Comparison of ENCODE assay signal across 24 cellular contexts in genomic region chr7:1120791-1121190, GRCh38. TPM values are rescaled to one million over a fixed set of nuclear protein-coding genes. Genes with fewer than 3 reads are reported as not detected.
"Had no signal": no experiment of that assay in that cellular context is flagged by ENCODE, and none has a peak within 500 bp of the region (broad histone marks: within the 10 kb centered on the region; RNA-seq: fewer than 3 reads in every experiment).

No MANE protein-coding gene starts in this region.

- DNase-seq: activated B cell treated with CpG ODN at 0.5 μM for 24 hours; activated CD4-positive, alpha-beta T cell treated with anti-CD3 and anti-CD28 coated beads, Interleukin-2, amount 50 U/mL, for 1 hour; activated CD8-positive, alpha-beta T cell treated with anti-CD3 and anti-CD28 coated beads for 36 hours; activated naive CD4-positive, alpha-beta T cell; activated T-cell treated with anti-CD3 and anti-CD28 coated beads, Interleukin-2, amount 50 U/mL, for 4 hours; colonic mucosa; effector memory CD4-positive, alpha-beta T cell; hippocampal formation; left colon; mesenchymal stem cell; sigmoid colon; small intestine; stimulated activated CD4-positive, alpha-beta T cell treated with anti-CD3 and anti-CD28 coated beads, Interleukin-4, amount 100 ng/mL, for 24 hours; T-cell had no signal

- H3K36me3 Mint-ChIP-seq: T-cell had no signal

- H3K9me3 ChIP-seq: colonic mucosa, sigmoid colon, thoracic aorta had no signal

- H3K27ac Mint-ChIP-seq: activated B cell treated with CpG ODN at 0.5 μM for 24 hours; activated CD8-positive, alpha-beta T cell treated with anti-CD3 and anti-CD28 coated beads for 36 hours; activated naive CD4-positive, alpha-beta T cell treated with anti-CD3 and anti-CD28 coated beads, Interleukin-2, amount 50 U/mL, for 72 hours; activated T-helper 17 cell treated with anti-CD3 and anti-CD28 coated beads, Interleukin-2, amount 50 U/mL, for 72 hours; progenitor cell of endocrine pancreas; stimulated activated effector memory CD8-positive, alpha-beta T cell treated with anti-CD3 and anti-CD28 coated beads, Interleukin-12 subunit alpha, Interleukin-12 subunit beta, amount 100 ng/mL, for 72 hours; stimulated activated naive CD8-positive, alpha-beta T cell treated with anti-CD3 and anti-CD28 coated beads, Interleukin-15, Interleukin-2, amounts not matched to agents 100 ng/mL and 50 ng/mL, for 24 hours; T-helper 2 cell treated with Interferon-gamma antibody and Interleukin-4, amounts not matched to agents 5 μg/mL and 100 μg/mL, for 36 hours; type B pancreatic cell had no signal

- H3K27me3 Mint-ChIP-seq: activated B cell treated with CpG ODN at 0.5 μM for 24 hours; activated CD8-positive, alpha-beta T cell treated with anti-CD3 and anti-CD28 coated beads for 36 hours; activated T-helper 17 cell treated with anti-CD3 and anti-CD28 coated beads, Interleukin-2, amount 50 U/mL, for 72 hours; naive thymus-derived CD8-positive, alpha-beta T cell; progenitor cell of endocrine pancreas; stimulated activated naive CD8-positive, alpha-beta T cell treated with anti-CD3 and anti-CD28 coated beads, Interleukin-15, Interleukin-2, amounts not matched to agents 100 ng/mL and 50 ng/mL, for 24 hours; T-cell; type B pancreatic cell had no signal

- H3K36me3 ChIP-seq: colonic mucosa, thoracic aorta had no signal

- H3K4me3 ChIP-seq: colonic mucosa, dorsolateral prefrontal cortex, sigmoid colon, thoracic aorta had no signal

- H3K9me3 Mint-ChIP-seq: activated B cell treated with CpG ODN at 0.5 μM for 24 hours; activated T-cell treated with anti-CD3 and anti-CD28 coated beads, Interleukin-2, amount 50 U/mL, for 4 hours; activated T-helper 17 cell treated with anti-CD3 and anti-CD28 coated beads, Interleukin-2, amount 50 U/mL, for 72 hours; naive thymus-derived CD8-positive, alpha-beta T cell; T-cell; type B pancreatic cell had no signal

- H3K4me3 Mint-ChIP-seq: activated B cell treated with CpG ODN at 0.5 μM for 24 hours; activated CD8-positive, alpha-beta T cell treated with anti-CD3 and anti-CD28 coated beads for 36 hours; activated T-cell treated with anti-CD3 and anti-CD28 coated beads, Interleukin-2, amount 50 U/mL, for 4 hours; activated T-helper 17 cell treated with anti-CD3 and anti-CD28 coated beads, Interleukin-2, amount 50 U/mL, for 72 hours; naive thymus-derived CD8-positive, alpha-beta T cell; stimulated activated effector memory CD8-positive, alpha-beta T cell treated with anti-CD3 and anti-CD28 coated beads, Interleukin-12 subunit alpha, Interleukin-12 subunit beta, amount 100 ng/mL, for 72 hours; stimulated activated naive CD8-positive, alpha-beta T cell treated with anti-CD3 and anti-CD28 coated beads, Interleukin-15, Interleukin-2, amounts not matched to agents 100 ng/mL and 50 ng/mL, for 24 hours; T-cell; T-helper 2 cell treated with Interferon-gamma antibody and Interleukin-4, amounts not matched to agents 5 μg/mL and 100 μg/mL, for 36 hours; type B pancreatic cell had no signal

- H3K27me3 ChIP-seq: colonic mucosa, dorsolateral prefrontal cortex, sigmoid colon had no signal

- ATAC-seq: activated CD8-positive, alpha-beta T cell treated with anti-CD3 and anti-CD28 coated beads for 36 hours; activated naive CD4-positive, alpha-beta T cell treated with anti-CD3 and anti-CD28 coated beads, Interleukin-2, amount 50 U/mL, for 72 hours; activated T-cell treated with anti-CD3 and anti-CD28 coated beads, Interleukin-2, amount 50 U/mL, for 4 hours; activated T-helper 17 cell treated with anti-CD3 and anti-CD28 coated beads, Interleukin-2, amount 50 U/mL, for 72 hours; left colon; naive thymus-derived CD8-positive, alpha-beta T cell; stimulated activated effector memory CD8-positive, alpha-beta T cell treated with anti-CD3 and anti-CD28 coated beads, Interleukin-12 subunit alpha, Interleukin-12 subunit beta, amount 100 ng/mL, for 72 hours; T-cell had no signal

- H3K27ac ChIP-seq: colonic mucosa, sigmoid colon, thoracic aorta had no signal

- H3K4me1 ChIP-seq: colonic mucosa had no signal

RNA-seq across cellular contexts. Expression of gene GPER1, which starts 32.9 kb away (rescaled TPM):
- total RNA-seq: activated naive CD4-positive, alpha-beta T cell treated with anti-CD3 and anti-CD28 coated beads, Interleukin-2, amount 50 U/mL, for 72 hours had no signal
